Comparison of ENCODE assay signal across 23 cellular contexts in the genomic region with DNA sequence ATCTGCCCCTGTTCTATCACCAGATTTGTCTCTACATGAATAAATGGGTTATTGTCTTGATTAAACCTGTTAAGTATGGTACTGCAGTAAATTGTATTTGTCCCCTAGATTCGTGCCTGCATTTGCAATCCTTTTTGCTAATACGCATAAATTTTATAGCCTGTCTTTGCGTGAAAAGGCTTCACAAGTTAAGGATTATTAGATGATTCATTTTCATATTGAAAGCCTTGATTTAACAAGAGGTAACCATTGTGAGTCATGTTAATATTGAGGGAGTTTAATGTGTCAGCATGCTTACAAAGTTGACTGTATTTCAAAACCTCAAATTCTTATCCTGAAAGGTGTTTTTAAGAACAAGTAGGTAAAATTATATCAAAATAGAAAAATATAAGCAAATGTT.
DNase-seq lines count a peak whose midpoint lies in the region; ATAC-seq and TF ChIP-seq lines count a peak whose summit lies in the region.
"Had no signal": no experiment of that assay in that cellular context is flagged by ENCODE, and none has a peak within 500 bp of the region (broad histone marks: within the 10 kb centered on the region; RNA-seq: fewer than 3 reads in every experiment).

No MANE protein-coding gene starts in this region.

- ATAC-seq in natural killer cell treated with Interleukin-12 subunit alpha and Interleukin-12 subunit beta and Interleukin-15 and Interleukin-18, amount 100 ng/mL, for 72 hours: peak in 1 of 2 donors; percentile 58
- ATAC-seq in natural killer cell (no peak), GM18502 (IDR thresholded peaks at IDR 0.05; ENCODE audit: poor library complexity, unreplicated experiment) (no peak), HG03565 (IDR thresholded peaks at IDR 0.05; ENCODE audit: unreplicated experiment) (no peak)

- H3K36me3 Mint-ChIP-seq in natural killer cell treated with Interleukin-12 subunit alpha and Interleukin-12 subunit beta and Interleukin-15 and Interleukin-18, amount 100 ng/mL, for 72 hours: peaks cover 4% of the 10 kb centered on the region
- H3K36me3 Mint-ChIP-seq in natural killer cell: no peaks in the 10 kb centered on the region
- H3K36me3 Mint-ChIP-seq: activated CD4-positive, alpha-beta memory T cell treated with anti-CD3 and anti-CD28 coated beads for 36 hours; activated naive CD8-positive, alpha-beta T cell treated with anti-CD3 and anti-CD28 coated beads for 36 hours; CD4-positive, CD25-positive, alpha-beta regulatory T cell had no signal

- no peak overlapping the region for H3K4me3 ChIP-seq in astrocyte of the spinal cord (ENCODE audit: low read depth, low read length)
- H3K4me3 ChIP-seq: prostate gland, thyroid gland had no signal

- peaks cover 10 to 14% of the 10 kb centered on the region in 2 donors for H3K27me3 Mint-ChIP-seq in natural killer cell treated with Interleukin-12 subunit alpha and Interleukin-12 subunit beta and Interleukin-15 and Interleukin-18, amount 100 ng/mL, for 72 hours
- peaks cover 0 to 12% of the 10 kb centered on the region in 2 donors for H3K27me3 Mint-ChIP-seq in natural killer cell (ENCODE audit: low read depth in 2 of 2)

- H3K9me3 Mint-ChIP-seq in natural killer cell treated with Interleukin-12 subunit alpha and Interleukin-12 subunit beta and Interleukin-15 and Interleukin-18, amount 100 ng/mL, for 72 hours: peaks cover 2% of the 10 kb centered on the region
- H3K9me3 Mint-ChIP-seq in natural killer cell: peaks cover 0 to 4% of the 10 kb centered on the region in 2 donors
- H3K9me3 Mint-ChIP-seq: activated CD4-positive, alpha-beta memory T cell treated with anti-CD3 and anti-CD28 coated beads for 36 hours; activated naive CD8-positive, alpha-beta T cell treated with anti-CD3 and anti-CD28 coated beads for 36 hours; activated T-cell treated with anti-CD3 and anti-CD28 coated beads, Interleukin-2, amount 50 U/mL, for 24 hours; T-helper 1 cell treated with Interleukin-12 subunit alpha and Interleukin-12 subunit beta and Interleukin-4 antibody, amounts not matched to agents 30 μg/mL and 1 μg/mL, for 36 hours had no signal

- peak overlapping the region in 1 of 2 donors; percentile 72 for H3K27ac Mint-ChIP-seq in natural killer cell treated with Interleukin-12 subunit alpha and Interleukin-12 subunit beta and Interleukin-15 and Interleukin-18, amount 100 ng/mL, for 72 hours
- no peak overlapping the region for H3K27ac Mint-ChIP-seq in natural killer cell
- H3K27ac Mint-ChIP-seq: activated CD4-positive, alpha-beta memory T cell treated with anti-CD3 and anti-CD28 coated beads for 36 hours; activated naive CD8-positive, alpha-beta T cell treated with anti-CD3 and anti-CD28 coated beads for 36 hours; activated T-cell treated with anti-CD3 and anti-CD28 coated beads, Interleukin-2, amount 50 U/mL, for 24 hours; nephron progenitor cell; T-helper 1 cell treated with Interleukin-12 subunit alpha and Interleukin-12 subunit beta and Interleukin-4 antibody, amounts not matched to agents 30 μg/mL and 1 μg/mL, for 36 hours had no signal

- H3K4me1 Mint-ChIP-seq in natural killer cell treated with Interleukin-12 subunit alpha and Interleukin-12 subunit beta and Interleukin-15 and Interleukin-18, amount 100 ng/mL, for 72 hours (ENCODE audit: low read depth in 2 of 2): peaks cover 0 to 8% of the 10 kb centered on the region in 2 donors
- no peaks in the 10 kb centered on the region for H3K4me1 Mint-ChIP-seq in natural killer cell
- H3K4me1 Mint-ChIP-seq: activated naive CD8-positive, alpha-beta T cell treated with anti-CD3 and anti-CD28 coated beads for 36 hours; CD4-positive, CD25-positive, alpha-beta regulatory T cell had no signal

- in situ Hi-C loops in astrocyte of the spinal cord (cut with HindIII; ENCODE audit: low sequenced_read_pairs): no loop called here

- DNase-seq in natural killer cell treated with Interleukin-12 subunit alpha and Interleukin-12 subunit beta and Interleukin-15 and Interleukin-18, amount 100 ng/mL, for 72 hours (ENCODE audit: low spot score): no peak
- no peak for DNase-seq in natural killer cell
- DNase-seq in astrocyte of the spinal cord (ENCODE audit: low read depth, low spot score): peak; percentile 37
- DNase-seq in kidney glomerular epithelial cell (lab: John Stamatoyannopoulos, UW): peak; percentile 50
- no peak for DNase-seq in activated gamma-delta T cell treated with Interleukin-2 at 50 U/mL for 16 hours
- no peak for DNase-seq in 8988T
- DNase-seq: ACHN; activated CD4-positive, alpha-beta memory T cell treated with anti-CD3 and anti-CD28 coated beads for 36 hours; activated naive CD8-positive, alpha-beta T cell treated with anti-CD3 and anti-CD28 coated beads for 36 hours; activated T-cell treated with anti-CD3 and anti-CD28 coated beads, Interleukin-2, amount 50 U/mL, for 24 hours; CD4-positive, CD25-positive, alpha-beta regulatory T cell; DMS53; kidney; mesendoderm; NCI-H2029 treated with DMSO at 0.1 percent for 48 hours; NCI-H510A; nephron progenitor cell; SIG-M5; thyroid gland had no signal

- TF ChIP-seq CTCF in natural killer cell (IDR thresholded peaks at IDR 0.05) (no peak), astrocyte of the spinal cord (IDR thresholded peaks at IDR 0.05; ENCODE audit: low read depth, low read length) (no peak)

- intact Hi-C loops in natural killer cell (cut with micrococcal nuclease): no loop called here

- peak overlapping the region; percentile 49 for H3K4me3 Mint-ChIP-seq in natural killer cell treated with Interleukin-12 subunit alpha and Interleukin-12 subunit beta and Interleukin-15 and Interleukin-18, amount 100 ng/mL, for 72 hours
- no peak overlapping the region for H3K4me3 Mint-ChIP-seq in natural killer cell
- H3K4me3 Mint-ChIP-seq: activated CD4-positive, alpha-beta memory T cell treated with anti-CD3 and anti-CD28 coated beads for 36 hours; activated naive CD8-positive, alpha-beta T cell treated with anti-CD3 and anti-CD28 coated beads for 36 hours; activated T-cell treated with anti-CD3 and anti-CD28 coated beads, Interleukin-2, amount 50 U/mL, for 24 hours; CD4-positive, CD25-positive, alpha-beta regulatory T cell; nephron progenitor cell; T-helper 1 cell treated with Interleukin-12 subunit alpha and Interleukin-12 subunit beta and Interleukin-4 antibody, amounts not matched to agents 30 μg/mL and 1 μg/mL, for 36 hours had no signal

Comparison
In these comparisons a context has a peak if more than half of its experiments do, and no peak if none do; other contexts are left out.
1. DNase-seq: peak in astrocyte of the spinal cord (single experiment) and kidney glomerular epithelial cell (single experiment); none in natural killer cell treated with Interleukin-12 subunit alpha and Interleukin-12 subunit beta and Interleukin-15 and Interleukin-18, amount 100 ng/mL, for 72 hours (single experiment), natural killer cell (single experiment), activated gamma-delta T cell treated with Interleukin-2 at 50 U/mL for 16 hours (single experiment) and 8988T (single experiment).